9 cellular contexts compared by ENCODE assay signal in the genomic region with DNA sequence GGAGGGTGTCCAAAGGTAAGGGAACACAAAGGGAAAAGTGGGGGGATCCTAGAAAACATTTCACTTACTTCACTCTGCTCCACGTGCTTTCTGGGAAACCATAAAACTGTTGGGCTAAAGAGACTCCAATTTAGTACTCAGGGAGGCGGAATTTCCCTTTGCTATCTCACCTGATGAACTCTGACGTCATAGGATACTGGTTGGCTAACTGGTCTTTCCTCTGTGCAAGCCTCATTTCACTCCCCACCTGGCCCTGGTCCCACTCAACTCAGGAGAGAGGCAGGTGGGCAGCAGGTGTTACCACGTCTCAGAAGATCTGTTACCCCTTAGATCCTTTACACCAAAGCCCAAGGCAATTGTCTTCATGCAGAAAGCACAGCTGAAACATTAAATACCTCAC.
DNase-seq lines count a peak whose midpoint lies in the region; ATAC-seq lines count a peak whose summit lies in the region.
"Had no signal": no experiment of that assay in that cellular context is flagged by ENCODE, and none has a peak within 500 bp of the region (broad histone marks: within the 10 kb centered on the region; RNA-seq: fewer than 3 reads in every experiment).

No MANE protein-coding gene starts in this region.

- H4K20me1 ChIP-seq in BLaER1 treated with 17β-estradiol and CSF1 and Interleukin-3, amounts not matched to agents 10 nM and 100 nM = no peaks in the 10 kb centered on the region
- H4K20me1 ChIP-seq: BLaER1 had no signal

- H3K4me1 ChIP-seq in BLaER1 treated with 17β-estradiol and CSF1 and Interleukin-3, amounts not matched to agents 10 nM and 100 nM = peaks cover 0 to 34% (median 12%) of the 10 kb centered on the region in 10 experiments; a peak in 11 of 20 replicates
- H3K4me1 ChIP-seq: BLaER1 had no signal

- no peak overlapping the region for H3K9ac ChIP-seq in BLaER1 treated with 17β-estradiol and CSF1 and Interleukin-3, amounts not matched to agents 10 nM and 100 nM
- H3K9ac ChIP-seq: BLaER1 had no signal

- no peak overlapping the region for H3K4me3 ChIP-seq in BLaER1 treated with 17β-estradiol and CSF1 and Interleukin-3, amounts not matched to agents 10 nM and 100 nM
- H3K4me3 ChIP-seq: BLaER1 had no signal

- no peaks in the 10 kb centered on the region for H3K36me3 ChIP-seq in BLaER1 treated with 17β-estradiol and CSF1 and Interleukin-3, amounts not matched to agents 10 nM and 100 nM
- H3K36me3 ChIP-seq: BLaER1 had no signal

- H3K9me3 ChIP-seq in BLaER1 treated with 17β-estradiol and CSF1 and Interleukin-3, amounts not matched to agents 10 nM and 100 nM (replicated peaks in 1 of 11) = no peaks in the 10 kb centered on the region
- H3K9me3 ChIP-seq: BLaER1 had no signal

- H3K4me2 ChIP-seq in BLaER1 treated with 17β-estradiol and CSF1 and Interleukin-3, amounts not matched to agents 10 nM and 100 nM = peak overlapping the region in 6 of 11 experiments; percentile 5 to 82 (median 48); a peak in 8 of 22 replicates
- H3K4me2 ChIP-seq: BLaER1 had no signal

- H3K27ac ChIP-seq in BLaER1 treated with 17β-estradiol and CSF1 and Interleukin-3, amounts not matched to agents 10 nM and 100 nM = peak overlapping the region in 1 of 11 experiments; percentile 38; a peak in 1 of 22 replicates
- H3K27ac ChIP-seq: BLaER1 had no signal

- H3K27me3 ChIP-seq in BLaER1 treated with 17β-estradiol and CSF1 and Interleukin-3, amounts not matched to agents 10 nM and 100 nM = no peaks in the 10 kb centered on the region
- H3K27me3 ChIP-seq: BLaER1 had no signal

- ATAC-seq in GM18517 (IDR thresholded peaks at IDR 0.05; ENCODE audit: unreplicated experiment) (peak; percentile 20), HG02938 (IDR thresholded peaks at IDR 0.05; ENCODE audit: unreplicated experiment) (peak; percentile 29)

- DNase-seq in NCI-H69 (lab: John Stamatoyannopoulos, UW) = peak; percentile 89
- no peak for DNase-seq in AG08396 (ENCODE audit: low spot score)
- DNase-seq in HuH-7.5 (ENCODE audit: low spot score) = no peak
- DNase-seq in epidermal melanocyte (ENCODE audit: insufficient read length, low spot score) = no peak
- DNase-seq in COLO829 (ENCODE audit: low spot score) = no peak
